In genomic region chr4:76949293-76950051, GRCh38 we compare ENCODE assay signal across 8 cellular contexts. TPM values are rescaled to one million over a fixed set of nuclear protein-coding genes. Genes with fewer than 3 reads are reported as not detected.
DNase-seq lines count a peak whose midpoint lies in the region; ATAC-seq and TF ChIP-seq lines count a peak whose summit lies in the region.

Gene SEPTIN11 (plus strand): TSS chr4:76949752. CDS start chr4:76949904, 152 bp downstream.

- H2AFZ ChIP-seq in SU-DHL-6 (ENCODE audit: low read depth, low read length, severe bottlenecking) (peak within 1 kb of the TSS; percentile 93), parathyroid adenoma (peak within 1 kb of the TSS; percentile 84)

- H3K4me3 ChIP-seq in GM12865 (ENCODE audit: low read depth, low read length) (peak within 1 kb of the TSS; percentile 85), SU-DHL-6 (ENCODE audit: insufficient read depth, low read length, poor library complexity, severe bottlenecking) (peak within 1 kb of the TSS; percentile 75), parathyroid adenoma (ENCODE audit: low read depth, low read length) (peak within 1 kb of the TSS; percentile 70), tibial artery (peak within 1 kb of the TSS; percentile 79 to 81)

- no peaks in the 10 kb centered on the region; the same call in 1 of the 2 replicates for H4K20me1 ChIP-seq in SU-DHL-6 (ENCODE audit: low read depth, low read length)

- peak within 1 kb of the TSS; percentile 75 for H3K9ac ChIP-seq in SU-DHL-6 (ENCODE audit: low read length)
- peak within 1 kb of the TSS; percentile 28 for H3K9ac ChIP-seq in parathyroid adenoma

- no peak for TF ChIP-seq CTCF in GM12865 (IDR thresholded peaks at IDR 0.05; ENCODE audit: insufficient read depth, low read depth, low read length, missing control alignments)
- no peak for TF ChIP-seq CTCF in SU-DHL-6 (IDR thresholded peaks at IDR 0.05; ENCODE audit: insufficient read depth, low read length, poor library complexity, severe bottlenecking)
- TF ChIP-seq CTCF in parathyroid adenoma (IDR thresholded peaks at IDR 0.05), result no peak
- TF ChIP-seq CTCF in tibial artery (IDR thresholded peaks at IDR 0.05), result no peak

- H3F3A ChIP-seq in SU-DHL-6 (ENCODE audit: insufficient read depth), result no peaks in the 10 kb centered on the region

- H3K36me3 ChIP-seq in SU-DHL-6 (ENCODE audit: low read length) (no peaks in the 10 kb centered on the region), parathyroid adenoma (ENCODE audit: control insufficient read depth, insufficient read depth, low read length) (no peaks in the 10 kb centered on the region), tibial artery (no peaks in the 10 kb centered on the region)

- H3K9me3 ChIP-seq in SU-DHL-6 (ENCODE audit: insufficient read depth, low read length) (no peaks in the 10 kb centered on the region), parathyroid adenoma (ENCODE audit: control insufficient read depth, low read length) (no peaks in the 10 kb centered on the region), tibial artery (no peaks in the 10 kb centered on the region)

- DNase-seq in GM12865 (ENCODE audit: low read depth), result peak; percentile 98
- DNase-seq in NCI-H1105 treated with DMSO at 0.1 percent for 48 hours (lab: John Stamatoyannopoulos, UW), result peak; percentile 48
- peak; percentile 74 for DNase-seq in activated naive CD8-positive, alpha-beta T cell treated with anti-CD3 and anti-CD28 coated beads, Interleukin-2, amount 50 U/mL, for 16 hours (ENCODE audit: low read depth, low spot score)
- DNase-seq in Right ventricle myocardium inferior (ENCODE audit: missing footprints), result peak; percentile 94
- peak; percentile 95 to 96 for DNase-seq in tibial artery

- no peaks in the 10 kb centered on the region for H3K27me3 ChIP-seq in SU-DHL-6 (ENCODE audit: low read length)
- H3K27me3 ChIP-seq in parathyroid adenoma (ENCODE audit: control insufficient read depth, insufficient read depth, low read length), result no peaks in the 10 kb centered on the region
- no peaks in the 10 kb centered on the region for H3K27me3 ChIP-seq in tibial artery

- H3K4me1 ChIP-seq in parathyroid adenoma (no peaks in the 10 kb centered on the region), tibial artery (peaks cover 0 to 38% (median 16%) of the 10 kb centered on the region in 4 donors)

- intact Hi-C loops in Right ventricle myocardium inferior (cut with DNase I) (loop anchor here (1.0 to 10.0 kb wide), 4 partner anchors 38 to 437 kb away; no protein-coding TSS in a partner anchor), tibial artery (cut with DNase I; ENCODE audit: low total_unique reads) (loop anchor here (5.0 to 10.0 kb wide), 2 partner anchors 95 to 208 kb away; partner anchors contain the start of gene CCNG2)

- H3K9me2 ChIP-seq in SU-DHL-6 (replicated peaks; ENCODE audit: insufficient read depth, low read length), result no peaks in the 10 kb centered on the region

- H3K27ac ChIP-seq in SU-DHL-6 (ENCODE audit: low read depth, low read length) (peak within 1 kb of the TSS; percentile 45), parathyroid adenoma (peak within 1 kb of the TSS; percentile 79), tibial artery (peak within 1 kb of the TSS; percentile 94 to 97)

- H3K4me2 ChIP-seq in SU-DHL-6 (ENCODE audit: low read depth, low read length, poor library complexity, severe bottlenecking) (peak within 1 kb of the TSS; percentile 89), parathyroid adenoma (ENCODE audit: low read length) (peak within 1 kb of the TSS; percentile 85)

- H3K79me2 ChIP-seq in SU-DHL-6 (ENCODE audit: insufficient read depth, low read length), result peaks cover 47% of the 10 kb centered on the region
- H3K79me2 ChIP-seq in parathyroid adenoma, result no peaks in the 10 kb centered on the region

- peak; percentile 63 for ATAC-seq in HG02678 (IDR thresholded peaks at IDR 0.05; ENCODE audit: unreplicated experiment)
- peak; percentile 92 for ATAC-seq in Right ventricle myocardium inferior

RNA-seq across cellular contexts. Expression of gene SEPTIN11, which starts in this region (rescaled TPM):
- 32.9 TPM for total RNA-seq in Right ventricle myocardium inferior

Comparison
In these comparisons a context has a peak if more than half of its experiments do, and no peak if none do; other contexts are left out.
1. Peak in every context shown above with its lines: DNase-seq, ATAC-seq, H3K4me3 ChIP-seq and H3K27ac ChIP-seq.
2. DNase-seq: peak in every context shown above with its lines; median percentile 98 in GM12865; 96 in tibial artery; 94 in Right ventricle myocardium inferior; 74 in activated naive CD8-positive, alpha-beta T cell treated with anti-CD3 and anti-CD28 coated beads, Interleukin-2, amount 50 U/mL, for 16 hours; 48 in NCI-H1105 treated with DMSO at 0.1 percent for 48 hours.
3. H3K27ac ChIP-seq: peak in every context shown above with its lines; median percentile 96 in tibial artery; 79 in parathyroid adenoma; 45 in SU-DHL-6.